12 cellular contexts compared by ENCODE assay signal in genomic region chr7:22860337-22860736, GRCh38. TPM values are rescaled to one million over a fixed set of nuclear protein-coding genes. Genes with fewer than 3 reads are reported as not detected.
DNase-seq lines count a peak whose midpoint lies in the region.
"Had no signal": no experiment of that assay in that cellular context is flagged by ENCODE, and none has a peak within 500 bp of the region (broad histone marks: within the 10 kb centered on the region; RNA-seq: fewer than 3 reads in every experiment).

No MANE protein-coding gene starts in this region.

- H3K9me3 ChIP-seq in muscle layer of duodenum (ENCODE audit: control insufficient read depth in 1 of 2, low read length in 2 of 2): no peaks in the 10 kb centered on the region
- H3K9me3 ChIP-seq: upper lobe of right lung had no signal

- peak overlapping the region; percentile 62 for H3K27ac ChIP-seq in muscle layer of duodenum (ENCODE audit: low read length)
- H3K27ac ChIP-seq: upper lobe of right lung had no signal

- H3K4me1 ChIP-seq in muscle layer of duodenum (ENCODE audit: control insufficient read depth in 1 of 2, insufficient read depth in 2 of 2, low read length in 2 of 2): peaks cover under 1 to 17% of the 10 kb centered on the region in 2 donors

- DNase-seq in DMS114 treated with DMSO at 0.1 percent for 48 hours (lab: John Stamatoyannopoulos, UW; ENCODE audit: unreplicated experiment) (peak; percentile 8), Kasumi-1 (lab: John Stamatoyannopoulos, UW) (peak; percentile 52 to 79), amniotic epithelial cell (ENCODE audit: low read depth) (peak; percentile 5), GM19240 (ENCODE audit: insufficient read length, low spot score) (no peak), COLO668 (lab: John Stamatoyannopoulos, UW; ENCODE audit: unreplicated experiment) (no peak), ureter (ENCODE audit: low spot score) (no peak), amygdala (lab: John Stamatoyannopoulos, UW) (no peak)
- DNase-seq: activated CD8-positive, alpha-beta memory T cell treated with anti-CD3 and anti-CD28 coated beads, Interleukin-2, amount 50 U/mL, for 48 hours; GOT3; stimulated activated CD4-positive, alpha-beta T cell treated with anti-CD3 and anti-CD28 coated beads, Interleukin-4, amount 100 ng/mL, for 4 hours; upper lobe of right lung had no signal

- peaks cover 3 to 13% of the 10 kb centered on the region in 2 donors for H3K36me3 ChIP-seq in muscle layer of duodenum (ENCODE audit: control insufficient read depth in 1 of 2, insufficient read depth in 2 of 2, low read length in 2 of 2)

- H3K27me3 ChIP-seq in muscle layer of duodenum (ENCODE audit: low read depth, low read length): no peaks in the 10 kb centered on the region
- H3K27me3 ChIP-seq: upper lobe of right lung had no signal

- no peak overlapping the region for H3K4me3 ChIP-seq in muscle layer of duodenum (ENCODE audit: low read depth in 1 of 2, low read length in 2 of 2)
- H3K4me3 ChIP-seq: upper lobe of right lung had no signal

RNA-seq across cellular contexts. Expression of gene TOMM7, which starts 37.7 kb away (rescaled TPM):
- 274 TPM for total RNA-seq in ureter

Comparison
In these comparisons a context has a peak if more than half of its experiments do, and no peak if none do; other contexts are left out.
1. DNase-seq: peak in DMS114 treated with DMSO at 0.1 percent for 48 hours (single experiment), Kasumi-1 (2 of 2) and amniotic epithelial cell (single experiment); none in GM19240 (single experiment), COLO668 (single experiment), ureter (single experiment) and amygdala (0 of 56).